8 cellular contexts compared by ENCODE assay signal in genomic region chr7:51160990-51161615, GRCh38.
DNase-seq lines count a peak whose midpoint lies in the region; ATAC-seq and TF ChIP-seq lines count a peak whose summit lies in the region.

No MANE protein-coding gene starts in this region.

- no peak overlapping the region for H3K27ac ChIP-seq in AG04450 (ENCODE audit: low read depth, low read length)
- no peak overlapping the region for H3K27ac ChIP-seq in heart left ventricle

- no peaks in the 10 kb centered on the region for H3K9me3 ChIP-seq in AG04450 (ENCODE audit: control insufficient read depth, insufficient read depth, low read length)
- no peaks in the 10 kb centered on the region for H3K9me3 ChIP-seq in adipocyte (ENCODE audit: control insufficient read depth, low read length)
- no peaks in the 10 kb centered on the region for H3K9me3 ChIP-seq in heart left ventricle

- in situ Hi-C loops in GM13977 (cut with MboI; ENCODE audit: low pct_unique_long_range_greater_than_20kb, low sequenced_read_pairs, unreplicated experiment), result loop anchor here (10.0 to 25.0 kb wide), 2 partner anchors 204 to 699 kb away; partner anchors contain the start of gene FIGNL1

- TF ChIP-seq CTCF in AG04450 (IDR thresholded peaks at IDR 0.05; ENCODE audit: low read depth, low read length) (peak; percentile 97), GM13977 (IDR thresholded peaks at IDR 0.05; ENCODE audit: extremely low read depth, insufficient read depth, missing control alignments) (peak; percentile 90), heart left ventricle (IDR thresholded peaks at IDR 0.05) (peak; percentile 91 to 98 (median 95))

- H3K9ac ChIP-seq in adipocyte (ENCODE audit: low read length), result no peak overlapping the region

- H3K27me3 ChIP-seq in AG04450 (ENCODE audit: control insufficient read depth, insufficient read depth, low read length) (peaks cover 8% of the 10 kb centered on the region), adipocyte (replicated peaks; ENCODE audit: control insufficient read depth, insufficient read depth, low read length) (peaks cover 14% of the 10 kb centered on the region), heart left ventricle (peaks cover 0 to 7% (median 0%) of the 10 kb centered on the region in 9 donors)

- intact Hi-C loops in heart left ventricle (cut with DNase I), result loop anchor here in 9 of 10 donors (1.0 to 10.0 kb wide), 10 partner anchors 206 to 1069 kb away; partner anchors contain the start of gene ZPBP (in 2 of the 9)

- H3K4me1 ChIP-seq in adipocyte (ENCODE audit: control insufficient read depth, insufficient read depth, low read length) (peaks cover 20% of the 10 kb centered on the region), heart left ventricle (peaks cover 0 to 17% (median 2%) of the 10 kb centered on the region in 12 donors)

- H3K36me3 ChIP-seq in adipocyte (ENCODE audit: control insufficient read depth, insufficient read depth, low read length, severe bottlenecking) (no peaks in the 10 kb centered on the region), heart left ventricle (no peaks in the 10 kb centered on the region)

- WGBS in heart left ventricle, 4 donors, result 25 to 27% (median 26%) methylated on average over 9 of the region's 9 CpGs

- no peak for TF ChIP-seq POLR2A in heart left ventricle (IDR thresholded peaks at IDR 0.05)

- ATAC-seq in heart left ventricle, result peak; percentile 54 to 85 (median 73)

- H3K4me3 ChIP-seq in AG04450 (ENCODE audit: low read depth, low read length) (no peak overlapping the region), adipocyte (ENCODE audit: low read length) (no peak overlapping the region), heart left ventricle (no peak overlapping the region)

- POLR2A ChIA-PET in AG04450 (lab: Yijun Ruan, JAX), result no interaction called here

- CTCF ChIA-PET in AG04450 (lab: Charles Lee), result interaction anchor here (0.6 to 6.1 kb wide), 86 partner anchors 9 to 1070 kb away, joined by 3 to 169 read pairs (median 4); partner anchors contain the start of gene FIGNL1

- DNase-seq in AG04450 (ENCODE audit: low read depth, low spot score) (peak; percentile 55), GM13977 (ENCODE audit: low spot score) (peak; percentile 57), Kasumi-1 (lab: John Stamatoyannopoulos, UW) (peak; percentile 63 to 78), SK-N-DZ (ENCODE audit: low spot score) (peak; percentile 68), adipocyte (ENCODE audit: low read depth) (peak; percentile 87), heart left ventricle (peak; percentile 51 to 66 (median 59)), putamen (ENCODE audit: low spot score) (peak; percentile 85), NCI-H1048 (lab: John Stamatoyannopoulos, UW) (no peak)
